8 cellular contexts compared by ENCODE assay signal in the genomic region with DNA sequence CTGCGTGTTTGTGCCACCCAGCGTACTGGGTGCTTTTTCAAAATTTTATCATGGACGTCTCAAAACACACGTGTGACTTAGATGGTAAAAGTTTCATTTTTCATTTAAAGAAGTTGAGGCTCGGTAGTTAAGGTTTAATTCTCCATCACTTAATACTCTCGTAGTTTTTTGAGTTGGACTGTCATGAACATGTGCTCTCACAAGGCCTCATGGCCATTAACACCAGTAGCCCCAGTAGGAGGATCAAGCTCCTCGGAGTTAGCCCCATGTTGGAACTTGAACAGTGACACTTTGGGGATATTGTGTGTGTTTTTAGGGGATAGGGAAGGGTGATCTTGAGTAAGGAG. TPM values are rescaled to one million over a fixed set of nuclear protein-coding genes. Genes with fewer than 3 reads are reported as not detected.
A peak's percentile ranks its signal among the peaks of the same experiment; 100 is the strongest.
DNase-seq lines count a peak whose midpoint lies in the region; ATAC-seq and TF ChIP-seq lines count a peak whose summit lies in the region.

No MANE protein-coding gene starts in this region.

- H3K36me3 ChIP-seq in left lung (no peaks in the 10 kb centered on the region), thymus (ENCODE audit: control insufficient read depth, insufficient read depth) (no peaks in the 10 kb centered on the region)

- H3K4me1 ChIP-seq in left lung, result peaks cover 0 to 8% of the 10 kb centered on the region in 2 donors
- H3K4me1 ChIP-seq in thymus (ENCODE audit: control insufficient read depth, insufficient read depth, low read length), result peaks cover 5% of the 10 kb centered on the region

- POLR2A ChIA-PET in activated naive CD8-positive, alpha-beta T cell treated with anti-CD3 and anti-CD28 coated beads, Interleukin-2, amount 10 ng/mL, durations not matched to agents 7 days and 5 days (lab: Charles Lee), result interaction anchor here (1.0 to 2.2 kb wide), 4 partner anchors 9 to 193 kb away, joined by 4 to 24 read pairs (median 4); a partner anchor contains a TSS

- H3K9me3 ChIP-seq in left lung (no peaks in the 10 kb centered on the region), thymus (ENCODE audit: control insufficient read depth) (no peaks in the 10 kb centered on the region)

- intact Hi-C loops in left lung (cut with DNase I), result loop anchor here in 1 of 2 donors (5.0 kb wide), 1 partner anchor 42 kb away; no protein-coding TSS in a partner anchor

- H3K36me3 Mint-ChIP-seq in activated CD8-positive, alpha-beta memory T cell treated with anti-CD3 and anti-CD28 coated beads, Interleukin-2, amount 10 ng/mL, durations not matched to agents 7 days and 5 days, result no peaks in the 10 kb centered on the region
- no peaks in the 10 kb centered on the region for H3K36me3 Mint-ChIP-seq in activated naive CD8-positive, alpha-beta T cell treated with anti-CD3 and anti-CD28 coated beads, Interleukin-2, amount 10 ng/mL, durations not matched to agents 7 days and 5 days

- H3K27ac Mint-ChIP-seq in activated CD8-positive, alpha-beta memory T cell treated with anti-CD3 and anti-CD28 coated beads, Interleukin-2, amount 10 ng/mL, durations not matched to agents 7 days and 5 days, result peak overlapping the region; percentile 94
- H3K27ac Mint-ChIP-seq in activated naive CD8-positive, alpha-beta T cell treated with anti-CD3 and anti-CD28 coated beads, Interleukin-2, amount 10 ng/mL, durations not matched to agents 7 days and 5 days, result peak overlapping the region; percentile 92

- H3K27me3 Mint-ChIP-seq in activated CD8-positive, alpha-beta memory T cell treated with anti-CD3 and anti-CD28 coated beads, Interleukin-2, amount 10 ng/mL, durations not matched to agents 7 days and 5 days, result peaks cover 13% of the 10 kb centered on the region
- peaks cover 18% of the 10 kb centered on the region for H3K27me3 Mint-ChIP-seq in activated naive CD8-positive, alpha-beta T cell treated with anti-CD3 and anti-CD28 coated beads, Interleukin-2, amount 10 ng/mL, durations not matched to agents 7 days and 5 days

- H3K4me3 Mint-ChIP-seq in activated CD8-positive, alpha-beta memory T cell treated with anti-CD3 and anti-CD28 coated beads, Interleukin-2, amount 10 ng/mL, durations not matched to agents 7 days and 5 days, result peak overlapping the region; percentile 83
- peak overlapping the region; percentile 89 for H3K4me3 Mint-ChIP-seq in activated naive CD8-positive, alpha-beta T cell treated with anti-CD3 and anti-CD28 coated beads, Interleukin-2, amount 10 ng/mL, durations not matched to agents 7 days and 5 days

- H3K4me1 Mint-ChIP-seq in activated CD8-positive, alpha-beta memory T cell treated with anti-CD3 and anti-CD28 coated beads, Interleukin-2, amount 10 ng/mL, durations not matched to agents 7 days and 5 days, result peaks cover 29% of the 10 kb centered on the region
- H3K4me1 Mint-ChIP-seq in activated naive CD8-positive, alpha-beta T cell treated with anti-CD3 and anti-CD28 coated beads, Interleukin-2, amount 10 ng/mL, durations not matched to agents 7 days and 5 days, result peaks cover 19% of the 10 kb centered on the region

- H3K27ac ChIP-seq in left lung (peak overlapping the region; percentile 83 to 89), thymus (ENCODE audit: low read depth) (peak overlapping the region; percentile 81)

- 62% methylated on average over 7 of the region's 7 CpGs for WGBS in thymus

- CTCF ChIA-PET in activated CD8-positive, alpha-beta memory T cell treated with anti-CD3 and anti-CD28 coated beads, Interleukin-2, amount 10 ng/mL, durations not matched to agents 7 days and 5 days (lab: Charles Lee), result interaction anchor here (1.0 to 2.0 kb wide), 10 partner anchors 15 to 89 kb away, joined by 3 to 12 read pairs (median 4); a partner anchor contains a TSS

- H3K9me3 Mint-ChIP-seq in activated CD8-positive, alpha-beta memory T cell treated with anti-CD3 and anti-CD28 coated beads, Interleukin-2, amount 10 ng/mL, durations not matched to agents 7 days and 5 days (ENCODE audit: low read depth), result no peaks in the 10 kb centered on the region
- H3K9me3 Mint-ChIP-seq in activated naive CD8-positive, alpha-beta T cell treated with anti-CD3 and anti-CD28 coated beads, Interleukin-2, amount 10 ng/mL, durations not matched to agents 7 days and 5 days, result no peaks in the 10 kb centered on the region

- TF ChIP-seq CTCF in left lung (IDR thresholded peaks at IDR 0.05), result no peak

- H3K4me3 ChIP-seq in left lung, result peak overlapping the region; percentile 66 to 68
- H3K4me3 ChIP-seq in thymus (ENCODE audit: low read length), result peak overlapping the region; percentile 84

- no peak for ATAC-seq in activated CD8-positive, alpha-beta memory T cell treated with anti-CD3 and anti-CD28 coated beads, Interleukin-2, amount 10 ng/mL, durations not matched to agents 7 days and 5 days
- ATAC-seq in activated naive CD8-positive, alpha-beta T cell treated with anti-CD3 and anti-CD28 coated beads, Interleukin-2, amount 10 ng/mL, durations not matched to agents 7 days and 5 days (ENCODE audit: low read depth), result no peak
- ATAC-seq in left lung, result no peak
- ATAC-seq in GM19324 (IDR thresholded peaks at IDR 0.05; ENCODE audit: low FRiP score, unreplicated experiment), result no peak
- no peak for ATAC-seq in HG02885 (IDR thresholded peaks at IDR 0.05; ENCODE audit: poor library complexity, unreplicated experiment)

- H3K27me3 ChIP-seq in left lung (no peaks in the 10 kb centered on the region), thymus (ENCODE audit: control insufficient read depth, insufficient read depth) (no peaks in the 10 kb centered on the region)

- no peak for DNase-seq in activated CD8-positive, alpha-beta memory T cell treated with anti-CD3 and anti-CD28 coated beads, Interleukin-2, amount 10 ng/mL, durations not matched to agents 7 days and 5 days
- no peak for DNase-seq in activated CD8-positive, alpha-beta memory T cell treated with anti-CD3 and anti-CD28 coated beads, Interleukin-2, amount 50 U/mL, for 4 hours
- DNase-seq in activated naive CD8-positive, alpha-beta T cell treated with anti-CD3 and anti-CD28 coated beads, Interleukin-2, amount 10 ng/mL, durations not matched to agents 7 days and 5 days, result no peak
- DNase-seq in left lung (no peak), NCI-H2029 (lab: John Stamatoyannopoulos, UW) (no peak)

RNA-seq across cellular contexts. Expression of a gene that starts 15.3 kb away (rescaled TPM):
- total RNA-seq in activated CD8-positive, alpha-beta memory T cell treated with anti-CD3 and anti-CD28 coated beads, Interleukin-2, amount 10 ng/mL, durations not matched to agents 7 days and 5 days, result 1 to 10 TPM; 3.6 to 8.6 TPM
- under 1 TPM; 0.89 to 0.94 TPM for total RNA-seq in activated naive CD8-positive, alpha-beta T cell treated with anti-CD3 and anti-CD28 coated beads, Interleukin-2, amount 10 ng/mL, durations not matched to agents 7 days and 5 days
- 1 to 10 TPM in 1 of 2 donors, under 1 TPM in 1; 0.96 to 1.1 TPM for total RNA-seq in left lung
- polyA plus RNA-seq in thymus, result 0.11 TPM

RNA-seq across cellular contexts. Expression of a gene that starts 50.6 kb away (rescaled TPM):
- 100 to 1,000 TPM; 634 to 820 TPM for total RNA-seq in activated CD8-positive, alpha-beta memory T cell treated with anti-CD3 and anti-CD28 coated beads, Interleukin-2, amount 10 ng/mL, durations not matched to agents 7 days and 5 days
- total RNA-seq in activated naive CD8-positive, alpha-beta T cell treated with anti-CD3 and anti-CD28 coated beads, Interleukin-2, amount 10 ng/mL, durations not matched to agents 7 days and 5 days, result 100 to 1,000 TPM; 461 to 462 TPM
- 100 to 1,000 TPM; 280 to 434 TPM for total RNA-seq in left lung
- 177 TPM for polyA plus RNA-seq in thymus
